8 cellular contexts compared by ENCODE assay signal in the genomic region with DNA sequence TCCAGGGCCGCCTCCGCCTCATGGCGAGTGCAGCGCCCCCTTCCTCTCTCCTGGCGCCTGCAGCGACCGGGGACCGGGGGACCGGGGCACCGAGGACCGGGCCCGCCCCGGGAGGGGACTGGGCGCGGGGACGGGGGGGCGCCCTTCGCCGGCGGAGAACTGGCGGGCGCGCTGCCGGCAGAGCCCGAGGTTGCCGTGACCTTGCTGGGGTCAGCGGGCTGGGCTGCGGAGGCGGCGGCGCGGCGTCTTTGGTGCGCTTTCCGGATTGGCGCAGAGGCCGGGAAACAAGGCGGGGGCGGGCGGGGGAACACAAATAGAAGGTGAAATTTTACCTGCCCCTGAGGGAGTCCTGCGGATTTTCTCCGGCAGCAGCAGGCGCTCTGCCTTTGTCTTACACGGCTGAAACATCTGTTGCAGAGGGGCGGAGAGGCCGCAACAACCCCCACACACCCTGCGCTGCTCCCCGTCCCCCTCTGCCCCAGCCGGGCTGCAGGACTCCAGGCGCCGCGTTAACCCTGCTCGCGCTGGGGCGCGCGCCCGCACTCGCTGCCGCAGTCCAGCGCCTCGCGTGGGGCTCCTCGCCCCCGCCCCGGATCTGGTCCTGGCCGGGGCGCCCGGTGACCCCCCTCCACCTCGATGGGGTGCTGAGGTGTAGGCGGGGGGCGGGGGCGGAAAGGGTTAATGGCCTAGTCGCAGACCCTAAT. TPM values are rescaled to one million over a fixed set of nuclear protein-coding genes. Genes with fewer than 3 reads are reported as not detected.
DNase-seq lines count a peak whose midpoint lies in the region; ATAC-seq lines count a peak whose summit lies in the region.

No MANE protein-coding gene starts in this region.

- H3K9me3 Mint-ChIP-seq in naive thymus-derived CD4-positive, alpha-beta T cell = no peaks in the 10 kb centered on the region

- H3K4me3 ChIP-seq in naive thymus-derived CD4-positive, alpha-beta T cell (ENCODE audit: low read length) = peak overlapping the region; percentile 72

- peaks cover 0 to 4% (median 0%) of the 10 kb centered on the region in 5 donors for H3K36me3 Mint-ChIP-seq in naive thymus-derived CD4-positive, alpha-beta T cell

- H3K27me3 ChIP-seq in naive thymus-derived CD4-positive, alpha-beta T cell (ENCODE audit: control insufficient read depth in 2 of 2, insufficient read depth in 2 of 2, low read length in 2 of 2) = no peaks in the 10 kb centered on the region

- ATAC-seq in GM21381 (IDR thresholded peaks at IDR 0.05; ENCODE audit: unreplicated experiment) = peak; percentile 39
- peak; percentile 21 for ATAC-seq in esophagus mucosa
- peak; percentile 71 for ATAC-seq in naive thymus-derived CD4-positive, alpha-beta T cell
- no peak for ATAC-seq in HG03045 (IDR thresholded peaks at IDR 0.05; ENCODE audit: unreplicated experiment)

- POLR2A ChIA-PET in naive thymus-derived CD4-positive, alpha-beta T cell (lab: Charles Lee) = interaction anchor here (0.8 to 1.1 kb wide), 3 partner anchors 30 to 56 kb away, joined by 3 to 4 read pairs (median 3); no protein-coding TSS in a partner anchor

- CTCF ChIA-PET in naive thymus-derived CD4-positive, alpha-beta T cell (lab: Charles Lee) = interaction anchor here (1.6 kb wide), 1 partner anchor 57 kb away, joined by 6 read pairs; no protein-coding TSS in a partner anchor

- peak overlapping the region in 7 of 9 donors; percentile 10 to 88 (median 74) for H3K27ac Mint-ChIP-seq in naive thymus-derived CD4-positive, alpha-beta T cell

- peaks cover 15 to 32% (median 25%) of the 10 kb centered on the region in 7 donors for H3K4me1 Mint-ChIP-seq in naive thymus-derived CD4-positive, alpha-beta T cell

- H3K27me3 Mint-ChIP-seq in naive thymus-derived CD4-positive, alpha-beta T cell = peaks cover 0 to 29% (median 0%) of the 10 kb centered on the region in 5 donors

- H3K27ac ChIP-seq in naive thymus-derived CD4-positive, alpha-beta T cell (ENCODE audit: low read depth, low read length) = peak overlapping the region; percentile 67

- DNase-seq in AG08396 (ENCODE audit: low spot score) = peak; percentile 61
- peak; percentile 61 for DNase-seq in NCI-H2196 (lab: John Stamatoyannopoulos, UW; ENCODE audit: unreplicated experiment)
- peak; percentile 33 for DNase-seq in activated T-cell treated with anti-CD3 and anti-CD28 coated beads for 4 hours
- DNase-seq in naive thymus-derived CD4-positive, alpha-beta T cell = peak; percentile 39 to 67 (median 63)
- peak; percentile 60 for DNase-seq in superior temporal gyrus (ENCODE audit: extremely low spot score)

- intact Hi-C loops in naive thymus-derived CD4-positive, alpha-beta T cell (cut with micrococcal nuclease) = loop anchor here (1.0 to 5.0 kb wide), 11 partner anchors 9 to 256 kb away; a partner anchor contains a TSS

- no peaks in the 10 kb centered on the region for H3K9me3 ChIP-seq in naive thymus-derived CD4-positive, alpha-beta T cell (ENCODE audit: control insufficient read depth in 2 of 3, low read length in 3 of 3)

- peak overlapping the region; percentile 80 to 95 (median 91) for H3K4me3 Mint-ChIP-seq in naive thymus-derived CD4-positive, alpha-beta T cell

- H3K36me3 ChIP-seq in naive thymus-derived CD4-positive, alpha-beta T cell (ENCODE audit: control insufficient read depth in 2 of 3, insufficient read depth in 3 of 3, low read length in 3 of 3) = no peaks in the 10 kb centered on the region

- peaks cover 7 to 15% of the 10 kb centered on the region in 2 donors for H3K4me1 ChIP-seq in naive thymus-derived CD4-positive, alpha-beta T cell (ENCODE audit: control insufficient read depth in 2 of 2, insufficient read depth in 2 of 2, low read length in 2 of 2)

RNA-seq across cellular contexts. Expression of a gene that starts 53.5 kb away (rescaled TPM):
- 142 TPM for total RNA-seq in esophagus mucosa
- total RNA-seq in naive thymus-derived CD4-positive, alpha-beta T cell = 100 to 1,000 TPM in 3 of 5 experiments, 10 to 100 TPM in 2; 30.9 to 281 (median 159) TPM
- 10 to 100 TPM; 22.4 to 41.3 TPM for polyA plus RNA-seq in naive thymus-derived CD4-positive, alpha-beta T cell
